19 cellular contexts compared by ENCODE assay signal in genomic region chr6:38588631-38589366, GRCh38. TPM values are rescaled to one million over a fixed set of nuclear protein-coding genes. Genes with fewer than 3 reads are reported as not detected.
DNase-seq lines count a peak whose midpoint lies in the region; ATAC-seq and TF ChIP-seq lines count a peak whose summit lies in the region.
"Had no signal": no experiment of that assay in that cellular context is flagged by ENCODE, and none has a peak within 500 bp of the region (broad histone marks: within the 10 kb centered on the region; RNA-seq: fewer than 3 reads in every experiment).

No MANE protein-coding gene starts in this region.

- H3K27me3 Mint-ChIP-seq in glutamatergic neuron (ENCODE audit: unreplicated experiment) = no peaks in the 10 kb centered on the region
- H3K27me3 Mint-ChIP-seq: stimulated activated naive B cell treated with anti-CD40 and anti-IgM and Interleukin-4, amounts not matched to agents 10 μg/mL and 1 μg/mL and 100 μg/mL, for 72 hours; T-cell had no signal

- no peaks in the 10 kb centered on the region for H3K4me1 Mint-ChIP-seq in glutamatergic neuron (ENCODE audit: low read depth, unreplicated experiment)
- H3K4me1 Mint-ChIP-seq: stimulated activated naive B cell treated with anti-CD40 and anti-IgM and Interleukin-4, amounts not matched to agents 10 μg/mL and 1 μg/mL and 100 μg/mL, for 72 hours had no signal

- no peaks in the 10 kb centered on the region for H3K36me3 Mint-ChIP-seq in glutamatergic neuron (ENCODE audit: unreplicated experiment)

- H3K27ac Mint-ChIP-seq in glutamatergic neuron (ENCODE audit: unreplicated experiment) = no peak overlapping the region
- H3K27ac Mint-ChIP-seq: stimulated activated naive B cell treated with anti-CD40 and anti-IgM and Interleukin-4, amounts not matched to agents 10 μg/mL and 1 μg/mL and 100 μg/mL, for 72 hours; T-cell had no signal

- no peak for TF ChIP-seq CTCF in glutamatergic neuron (IDR thresholded peaks at IDR 0.05; ENCODE audit: partially characterized antibody, unreplicated experiment)

- H3K9me3 Mint-ChIP-seq in glutamatergic neuron (ENCODE audit: unreplicated experiment) = no peaks in the 10 kb centered on the region
- H3K9me3 Mint-ChIP-seq: stimulated activated naive B cell treated with anti-CD40 and anti-IgM and Interleukin-4, amounts not matched to agents 10 μg/mL and 1 μg/mL and 100 μg/mL, for 72 hours; T-cell had no signal

- DNase-seq in AG08395 (ENCODE audit: low spot score) = peak; percentile 28
- peak; percentile 78 for DNase-seq in HCEC 1CT
- peak; percentile 85 for DNase-seq in amniotic epithelial cell (ENCODE audit: low read depth)
- DNase-seq in glomerular visceral epithelial cell (ENCODE audit: extremely low spot score) = peak; percentile 12
- DNase-seq in glutamatergic neuron = no peak
- DNase-seq in HuH-7.5 (ENCODE audit: low spot score) = no peak
- no peak for DNase-seq in activated CD8-positive, alpha-beta memory T cell treated with anti-CD3 and anti-CD28 coated beads, Interleukin-2, amount 50 U/mL, for 48 hours
- DNase-seq: activated naive CD4-positive, alpha-beta T cell; AML-193; GOT3; KBM-7; NCI-H146; NCI-H510A; Peyer's patch; sigmoid colon; stimulated activated naive B cell treated with anti-CD40 and anti-IgM and Interleukin-4, amounts not matched to agents 10 μg/mL and 1 μg/mL and 100 μg/mL, for 72 hours; T-cell; WERI-Rb-1 had no signal

- ATAC-seq in GM19395 (IDR thresholded peaks at IDR 0.05; ENCODE audit: unreplicated experiment) = no peak
- ATAC-seq: stimulated activated naive B cell treated with anti-CD40 and anti-IgM and Interleukin-4, amounts not matched to agents 10 μg/mL and 1 μg/mL and 100 μg/mL, for 72 hours; T-cell had no signal

- H3K4me3 Mint-ChIP-seq in glutamatergic neuron (ENCODE audit: unreplicated experiment) = no peak overlapping the region
- H3K4me3 Mint-ChIP-seq: stimulated activated naive B cell treated with anti-CD40 and anti-IgM and Interleukin-4, amounts not matched to agents 10 μg/mL and 1 μg/mL and 100 μg/mL, for 72 hours; T-cell had no signal

RNA-seq across cellular contexts. Expression of gene BTBD9, which starts 50.9 kb away (rescaled TPM):
- total RNA-seq in glutamatergic neuron (ENCODE audit: unreplicated experiment) = 18.8 TPM

Comparison
In these comparisons a context has a peak if more than half of its experiments do, and no peak if none do; other contexts are left out.
1. DNase-seq: peak in AG08395 (single experiment), HCEC 1CT (single experiment), amniotic epithelial cell (single experiment) and glomerular visceral epithelial cell (single experiment); none in glutamatergic neuron (single experiment), HuH-7.5 (single experiment) and activated CD8-positive, alpha-beta memory T cell treated with anti-CD3 and anti-CD28 coated beads, Interleukin-2, amount 50 U/mL, for 48 hours (single experiment).